In genomic region chr2:36502081-36502480, GRCh38 we compare ENCODE assay signal across 14 cellular contexts.
"Had no signal": no experiment of that assay in that cellular context is flagged by ENCODE, and none has a peak within 500 bp of the region (broad histone marks: within the 10 kb centered on the region; RNA-seq: fewer than 3 reads in every experiment).

No MANE protein-coding gene starts in this region.

- H3K9me3 Mint-ChIP-seq: activated CD4-positive, alpha-beta memory T cell treated with anti-CD3 and anti-CD28 coated beads for 36 hours; activated naive CD8-positive, alpha-beta T cell treated with anti-CD3 and anti-CD28 coated beads for 36 hours; mesothelial cell of epicardium; neural progenitor cell had no signal

- H3K27ac Mint-ChIP-seq: activated CD4-positive, alpha-beta memory T cell treated with anti-CD3 and anti-CD28 coated beads for 36 hours; activated naive CD8-positive, alpha-beta T cell treated with anti-CD3 and anti-CD28 coated beads for 36 hours; mesothelial cell of epicardium; neural progenitor cell had no signal

- H3K4me1 ChIP-seq: colonic mucosa, lower lobe of right lung, neural progenitor cell, vagina had no signal

- H3K9me3 ChIP-seq: colonic mucosa, lower lobe of right lung, vagina had no signal

- H3K27me3 ChIP-seq: colonic mucosa, neural progenitor cell, vagina had no signal

- H3K27ac ChIP-seq: colonic mucosa, lower lobe of right lung, neural progenitor cell, vagina had no signal

- H3K36me3 ChIP-seq: colonic mucosa, neural progenitor cell had no signal

- H3K27me3 Mint-ChIP-seq: activated CD4-positive, alpha-beta memory T cell treated with anti-CD3 and anti-CD28 coated beads for 36 hours; activated naive CD8-positive, alpha-beta T cell treated with anti-CD3 and anti-CD28 coated beads for 36 hours had no signal

- ATAC-seq: lower lobe of right lung had no signal

- H3K4me1 Mint-ChIP-seq: activated naive CD8-positive, alpha-beta T cell treated with anti-CD3 and anti-CD28 coated beads for 36 hours; neural progenitor cell had no signal

- H3K4me3 ChIP-seq: colonic mucosa, lower lobe of right lung, neural progenitor cell, vagina had no signal

- H3K4me3 Mint-ChIP-seq: activated CD4-positive, alpha-beta memory T cell treated with anti-CD3 and anti-CD28 coated beads for 36 hours; activated naive CD8-positive, alpha-beta T cell treated with anti-CD3 and anti-CD28 coated beads for 36 hours; mesothelial cell of epicardium; neural progenitor cell had no signal

- DNase-seq: activated CD4-positive, alpha-beta memory T cell treated with anti-CD3 and anti-CD28 coated beads for 36 hours; activated gamma-delta T cell; activated naive CD8-positive, alpha-beta T cell treated with anti-CD3 and anti-CD28 coated beads for 36 hours; activated T-cell treated with anti-CD3 and anti-CD28 coated beads, Interleukin-2, amount 50 U/mL, for 48 hours; aorta; colonic mucosa; hypothalamus; lower lobe of right lung; right cardiac atrium; small intestine; T1000 had no signal
